14 cellular contexts compared by ENCODE assay signal in genomic region chr3:177378168-177378567, GRCh38.
DNase-seq lines count a peak whose midpoint lies in the region; ATAC-seq, FAIRE-seq and TF ChIP-seq lines count a peak whose summit lies in the region.
"Had no signal": no experiment of that assay in that cellular context is flagged by ENCODE, and none has a peak within 500 bp of the region (broad histone marks: within the 10 kb centered on the region; RNA-seq: fewer than 3 reads in every experiment).

No MANE protein-coding gene starts in this region.

- no peak for TF ChIP-seq CTCF in prostate gland (IDR thresholded peaks at IDR 0.05)

- DNase-seq in prostate gland (ENCODE audit: low spot score) (no peak), RCC 7860 (ENCODE audit: low spot score) (no peak), DMS79 (lab: John Stamatoyannopoulos, UW) (no peak), superior temporal gyrus (ENCODE audit: extremely low spot score) (no peak)
- no peak for DNase-seq in activated CD4-positive, alpha-beta T cell treated with anti-CD3 and anti-CD28 coated beads, Interleukin-2, amount 50 U/mL, for 1 hour
- DNase-seq: Calu3; left ventricle myocardium inferior; NCI-H1436; pancreas; stimulated activated CD4-positive, alpha-beta T cell treated with anti-CD3 and anti-CD28 coated beads, Interleukin-2, amount 100 ng/mL, for 24 hours; SW 1271 had no signal

- whole genome bisulfite sequencing in prostate gland: 84% methylated on average over 7 of the region's 7 CpGs

- FAIRE-seq in RCC 7860 (lab: Jason Lieb, UNC): no peak
- FAIRE-seq: pancreas had no signal

- no peaks in the 10 kb centered on the region for H3K4me1 ChIP-seq in prostate gland (replicated peaks)
- H3K4me1 ChIP-seq: left ventricle myocardium inferior, pancreas had no signal

- ATAC-seq in GM18870 (IDR thresholded peaks at IDR 0.05; ENCODE audit: unreplicated experiment): peak; percentile 86
- ATAC-seq in GM21786 (IDR thresholded peaks at IDR 0.05; ENCODE audit: unreplicated experiment): peak; percentile 75
- peak; percentile 79 for ATAC-seq in HG03457 (IDR thresholded peaks at IDR 0.05; ENCODE audit: unreplicated experiment)

- TF ChIP-seq POLR2A in prostate gland (IDR thresholded peaks at IDR 0.05): no peak

- H3K27ac ChIP-seq in prostate gland: peak overlapping the region; percentile 35 to 72
- H3K27ac ChIP-seq: left ventricle myocardium inferior, pancreas had no signal

- intact Hi-C loops in prostate gland (cut with DNase I): no loop called here

- no peaks in the 10 kb centered on the region for H3K36me3 ChIP-seq in prostate gland
- H3K36me3 ChIP-seq: left ventricle myocardium inferior, pancreas had no signal

- H3K27me3 ChIP-seq in prostate gland (replicated peaks; ENCODE audit: insufficient read depth): no peaks in the 10 kb centered on the region
- H3K27me3 ChIP-seq: pancreas had no signal

- H3K4me3 ChIP-seq in prostate gland: no peak overlapping the region
- H3K4me3 ChIP-seq: left ventricle myocardium inferior, pancreas had no signal

- H3K9me3 ChIP-seq in prostate gland: no peaks in the 10 kb centered on the region
- H3K9me3 ChIP-seq: pancreas had no signal
